Comparison of ENCODE assay signal across 11 cellular contexts in the genomic region with DNA sequence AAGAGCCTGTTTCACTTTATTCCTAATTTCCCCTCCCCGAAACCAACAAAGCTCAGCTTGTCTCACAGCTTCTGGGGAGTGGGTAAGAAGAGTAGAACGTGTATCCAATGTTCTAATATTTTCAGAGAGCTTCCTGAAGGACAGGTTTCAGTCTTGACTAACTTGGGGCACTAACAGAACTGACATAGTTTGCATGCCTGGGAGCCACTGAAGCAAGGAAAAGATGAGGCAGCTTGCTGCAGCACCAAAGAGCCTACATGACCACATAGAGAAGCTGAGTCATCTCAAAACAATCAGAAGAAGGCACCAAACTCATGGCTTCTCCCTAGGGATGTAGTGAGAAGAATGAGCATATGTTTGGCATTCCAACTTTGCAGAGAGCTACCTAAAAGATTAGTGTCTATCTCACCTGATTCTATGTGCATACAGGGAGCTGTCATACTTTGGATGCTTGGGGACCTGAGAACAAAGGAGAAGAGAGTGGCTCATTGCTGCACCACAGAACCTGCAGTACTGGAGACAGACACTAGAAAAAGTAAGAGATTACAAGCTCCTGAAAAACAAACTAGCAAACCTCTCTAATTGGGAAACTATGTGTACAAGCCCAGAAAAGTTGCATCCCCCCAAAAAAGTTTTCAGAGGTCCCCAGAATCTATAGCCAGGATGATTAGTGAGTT.
DNase-seq lines count a peak whose midpoint lies in the region; ATAC-seq and TF ChIP-seq lines count a peak whose summit lies in the region.
"Had no signal": no experiment of that assay in that cellular context is flagged by ENCODE, and none has a peak within 500 bp of the region (broad histone marks: within the 10 kb centered on the region; RNA-seq: fewer than 3 reads in every experiment).

No MANE protein-coding gene starts in this region.

- no peaks in the 10 kb centered on the region for H3K27me3 Mint-ChIP-seq in Calu3 (ENCODE audit: unreplicated experiment)
- peaks cover 10 to 22% of the 10 kb centered on the region in 2 donors for H3K27me3 Mint-ChIP-seq in effector memory CD8-positive, alpha-beta T cell
- H3K27me3 Mint-ChIP-seq: stimulated activated naive CD8-positive, alpha-beta T cell treated with anti-CD3 and anti-CD28 coated beads, Interleukin-15, Interleukin-2, amounts not matched to agents 100 ng/mL and 50 ng/mL, for 24 hours had no signal

- no peak overlapping the region for H3K4me3 Mint-ChIP-seq in Calu3 (ENCODE audit: low read depth, unreplicated experiment)
- no peak overlapping the region for H3K4me3 Mint-ChIP-seq in effector memory CD8-positive, alpha-beta T cell
- H3K4me3 Mint-ChIP-seq: stimulated activated naive CD8-positive, alpha-beta T cell treated with anti-CD3 and anti-CD28 coated beads, Interleukin-15, Interleukin-2, amounts not matched to agents 100 ng/mL and 50 ng/mL, for 24 hours had no signal

- BruUV-seq in Calu3 (replicated peaks; lab: Mats Ljungman, UMichigan): no TSS peak

- intact Hi-C loops in Calu3 (cut with micrococcal nuclease; ENCODE audit: unreplicated experiment): no loop called here

- CTCF ChIA-PET in Calu3 (lab: Charles Lee): interaction anchor here (1.5 kb wide), 1 partner anchor 14 kb away, joined by 4 read pairs; no protein-coding TSS in a partner anchor

- peak overlapping the region; percentile 100 for H3K27ac Mint-ChIP-seq in Calu3 (ENCODE audit: unreplicated experiment)
- H3K27ac Mint-ChIP-seq in effector memory CD8-positive, alpha-beta T cell: no peak overlapping the region
- H3K27ac Mint-ChIP-seq: stimulated activated naive CD8-positive, alpha-beta T cell treated with anti-CD3 and anti-CD28 coated beads, Interleukin-15, Interleukin-2, amounts not matched to agents 100 ng/mL and 50 ng/mL, for 24 hours had no signal

- peaks cover 43% of the 10 kb centered on the region for H3K4me1 Mint-ChIP-seq in Calu3 (ENCODE audit: low read depth, unreplicated experiment)
- no peaks in the 10 kb centered on the region for H3K4me1 Mint-ChIP-seq in effector memory CD8-positive, alpha-beta T cell (ENCODE audit: low read depth in 2 of 2)

- peak; percentile 67 for ATAC-seq in GM21528 (IDR thresholded peaks at IDR 0.05; ENCODE audit: low FRiP score, unreplicated experiment)
- ATAC-seq in effector memory CD8-positive, alpha-beta T cell (replicated peaks): no peak

- peaks cover 20% of the 10 kb centered on the region for H3K36me3 Mint-ChIP-seq in Calu3 (ENCODE audit: insufficient read depth, unreplicated experiment)
- no peaks in the 10 kb centered on the region for H3K36me3 Mint-ChIP-seq in effector memory CD8-positive, alpha-beta T cell (ENCODE audit: insufficient read depth)

- DNase-seq in Calu3 (peak; percentile 57), HK-2 (ENCODE audit: unreplicated experiment) (peak; percentile 74), fibroblast of gingiva (ENCODE audit: low read depth) (peak; percentile 91), activated gamma-delta T cell (lab: John Stamatoyannopoulos, UW) (no peak), amygdala (lab: John Stamatoyannopoulos, UW) (no peak)
- DNase-seq in NK-92 treated with Interleukin-12 subunit alpha and Interleukin-12 subunit beta, amount 100 ng/mL, for 24 hours (lab: John Stamatoyannopoulos, UW): no peak
- no peak for DNase-seq in effector memory CD8-positive, alpha-beta T cell
- DNase-seq: activated CD4-positive, alpha-beta T cell treated with anti-CD3 and anti-CD28 coated beads for 1 hour; kidney had no signal

- TF ChIP-seq CTCF in Calu3 (IDR thresholded peaks at IDR 0.05; ENCODE audit: unreplicated experiment): no peak

- H3K9me3 Mint-ChIP-seq in Calu3 (ENCODE audit: low read depth, unreplicated experiment): peaks cover 6% of the 10 kb centered on the region
- peaks cover 4 to 18% of the 10 kb centered on the region in 2 donors for H3K9me3 Mint-ChIP-seq in effector memory CD8-positive, alpha-beta T cell

Comparison
In these comparisons a context has a peak if more than half of its experiments do, and no peak if none do; other contexts are left out.
1. DNase-seq: peak in Calu3 (single experiment), HK-2 (single experiment) and fibroblast of gingiva (single experiment); none in NK-92 treated with Interleukin-12 subunit alpha and Interleukin-12 subunit beta, amount 100 ng/mL, for 24 hours (single experiment), effector memory CD8-positive, alpha-beta T cell (0 of 3), activated gamma-delta T cell (single experiment) and amygdala (0 of 56).